Comparison of ENCODE assay signal across 23 cellular contexts in the genomic region with DNA sequence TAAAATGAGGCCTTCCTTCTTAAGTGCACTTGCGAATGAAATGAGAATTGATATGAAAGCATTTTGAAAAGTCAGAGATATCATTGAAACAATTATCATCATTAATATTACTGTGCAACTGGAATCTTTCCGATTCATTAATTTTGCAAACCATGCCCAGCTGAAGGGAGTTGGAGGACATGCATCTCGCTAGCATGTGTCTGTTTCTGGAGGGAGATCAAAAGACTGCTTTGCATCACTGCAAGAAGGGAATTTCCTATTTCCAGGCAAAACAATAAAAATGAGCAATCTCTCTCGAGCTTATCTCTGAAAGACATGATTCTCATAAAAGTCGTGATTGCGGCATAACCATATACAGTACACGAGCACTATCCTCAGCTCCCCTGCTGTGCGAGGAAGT.
"Had no signal": no experiment of that assay in that cellular context is flagged by ENCODE, and none has a peak within 500 bp of the region (broad histone marks: within the 10 kb centered on the region; RNA-seq: fewer than 3 reads in every experiment).

No MANE protein-coding gene starts in this region.

- H3K27me3 ChIP-seq: MG63, SJSA1 had no signal

- H3K4me3 ChIP-seq: MG63, SJSA1, SK-N-MC had no signal

- H3K27ac ChIP-seq: SJSA1, SK-N-MC had no signal

- DNase-seq: Karpas-422, KG1, MG63, NCI-H1092, NCI-H1105 treated with DMSO at 0.1 percent for 48 hours, NCI-H1417 treated with DMSO at 0.1 percent for 48 hours, NCI-H146, NCI-H1694 treated with DMSO at 0.1 percent for 48 hours, NCI-H1930, NCI-H2081, NCI-H2107, NCI-H2227 treated with DMSO at 0.1 percent for 48 hours, NCI-H446, NCI-H510A, NCI-H524 treated with DMSO at 0.1 percent for 48 hours, NCI-H69, NCI-H774, Right ventricle myocardium superior, RPMI8226, SIG-M5 had no signal

- FAIRE-seq: RCC 7860 had no signal

- H3K4me1 ChIP-seq: SJSA1 had no signal

- H3K36me3 ChIP-seq: MG63, SJSA1 had no signal

- H3K9me3 ChIP-seq: MG63 had no signal
